In the genomic region with DNA sequence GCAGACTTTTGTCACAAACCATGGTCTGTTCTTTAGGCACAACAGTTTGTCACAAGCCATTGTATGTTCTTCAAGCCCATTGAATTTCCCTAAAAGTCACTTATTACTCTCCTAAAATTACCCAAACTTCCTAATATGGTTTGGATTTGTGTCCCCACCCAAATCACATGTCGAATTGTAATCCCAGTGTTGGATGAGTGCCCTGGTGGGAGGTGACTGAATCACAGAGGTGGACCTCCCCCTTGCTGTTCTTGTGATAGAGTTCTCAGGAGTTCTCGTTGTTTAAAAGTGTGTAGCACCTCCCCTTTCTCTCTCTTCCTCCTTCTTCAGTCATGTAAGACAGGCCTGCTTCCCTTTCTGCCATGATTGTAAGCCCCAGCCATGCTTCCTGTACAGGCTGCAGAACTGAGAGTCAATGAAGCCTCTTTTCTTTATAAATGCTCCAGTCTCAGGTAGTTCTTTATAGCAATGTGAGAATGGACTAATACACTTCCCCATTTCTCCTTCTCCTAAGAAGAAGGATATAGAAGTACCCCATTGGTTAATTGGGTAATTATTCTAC, we compare ENCODE assay signal across 9 cellular contexts. TPM values are rescaled to one million over a fixed set of nuclear protein-coding genes. Genes with fewer than 3 reads are reported as not detected.
DNase-seq lines count a peak whose midpoint lies in the region; ATAC-seq and TF ChIP-seq lines count a peak whose summit lies in the region.
"Had no signal": no experiment of that assay in that cellular context is flagged by ENCODE, and none has a peak within 500 bp of the region (broad histone marks: within the 10 kb centered on the region; RNA-seq: fewer than 3 reads in every experiment).

No MANE protein-coding gene starts in this region.

- no peaks in the 10 kb centered on the region for H3K4me1 Mint-ChIP-seq in glutamatergic neuron (ENCODE audit: low read depth, unreplicated experiment)

- H3K27ac Mint-ChIP-seq in glutamatergic neuron (ENCODE audit: unreplicated experiment) = no peak overlapping the region

- no peak overlapping the region for H3K4me3 ChIP-seq in fibroblast of mammary gland (ENCODE audit: control insufficient read depth, low read depth, low read length)
- H3K4me3 ChIP-seq: SJSA1 had no signal

- TF ChIP-seq CTCF in fibroblast of mammary gland (conservative IDR thresholded peaks at IDR 0.05; ENCODE audit: control insufficient read depth, insufficient read depth, low read depth, low read length) (no peak), glutamatergic neuron (IDR thresholded peaks at IDR 0.05; ENCODE audit: partially characterized antibody, unreplicated experiment) (no peak)

- no peaks in the 10 kb centered on the region for H3K36me3 Mint-ChIP-seq in glutamatergic neuron (ENCODE audit: unreplicated experiment)

- H3K27me3 Mint-ChIP-seq in glutamatergic neuron (ENCODE audit: unreplicated experiment) = no peaks in the 10 kb centered on the region

- in situ Hi-C loops in ACHN (cut with HindIII; ENCODE audit: low pct_ligation_motif_present, low pct_unique_long_range_greater_than_20kb, low sequenced_read_pairs) = no loop called here

- ATAC-seq in GM18511 (IDR thresholded peaks at IDR 0.05; ENCODE audit: unreplicated experiment) (peak; percentile 87), GM21717 (IDR thresholded peaks at IDR 0.05; ENCODE audit: unreplicated experiment) (peak; percentile 88), HG03469 (IDR thresholded peaks at IDR 0.05; ENCODE audit: unreplicated experiment) (peak; percentile 75)

- H3K9me3 Mint-ChIP-seq in glutamatergic neuron (ENCODE audit: unreplicated experiment) = no peaks in the 10 kb centered on the region

- DNase-seq in fibroblast of mammary gland (ENCODE audit: low read depth) (peak; percentile 21), ACHN (no peak), NCI-H146 treated with DMSO at 0.1 percent for 48 hours (lab: John Stamatoyannopoulos, UW; ENCODE audit: unreplicated experiment) (no peak), DMS53 treated with DMSO at 0.1 percent for 48 hours (lab: John Stamatoyannopoulos, UW; ENCODE audit: unreplicated experiment) (no peak), glutamatergic neuron (no peak)

- H3K4me3 Mint-ChIP-seq in glutamatergic neuron (ENCODE audit: unreplicated experiment) = no peak overlapping the region

RNA-seq across cellular contexts. Expression of a gene that starts 11.2 kb away (rescaled TPM):
- 2.0 TPM for total RNA-seq in glutamatergic neuron (ENCODE audit: unreplicated experiment)
- total RNA-seq: SJSA1 had no signal
